Comparison of ENCODE assay signal across 34 cellular contexts in genomic region chr1:210565316-210565715, GRCh38.
"Had no signal": no experiment of that assay in that cellular context is flagged by ENCODE, and none has a peak within 500 bp of the region (broad histone marks: within the 10 kb centered on the region; RNA-seq: fewer than 3 reads in every experiment).

No MANE protein-coding gene starts in this region.

- H3K27ac ChIP-seq: adrenal gland, body of pancreas, breast epithelium, KMS-11, Peyer's patch, SJSA1 had no signal

- ATAC-seq: activated CD4-positive, alpha-beta T cell treated with anti-CD3 and anti-CD28 coated beads for 36 hours; activated CD4-positive, CD25-positive, alpha-beta regulatory T cell treated with anti-CD3 and anti-CD28 coated beads, Interleukin-2, amount 50 U/mL, for 24 hours; activated CD8-positive, alpha-beta T cell treated with anti-CD3 and anti-CD28 coated beads, Interleukin-2, amount 10 ng/mL, durations not matched to agents 7 days and 5 days; body of pancreas; PC-3 had no signal

- H3K4me1 Mint-ChIP-seq: activated naive CD4-positive, alpha-beta T cell treated with anti-CD3 and anti-CD28 coated beads, Interleukin-2, amount 50 U/mL, for 24 hours had no signal

- H3K4me3 ChIP-seq: adrenal gland, body of pancreas, breast epithelium, Peyer's patch, SJSA1 had no signal

- H3K4me3 Mint-ChIP-seq: activated CD4-positive, alpha-beta T cell treated with anti-CD3 and anti-CD28 coated beads for 36 hours; activated CD4-positive, alpha-beta T cell treated with anti-CD3 and anti-CD28 coated beads, Interleukin-2, amount 10 ng/mL, durations not matched to agents 7 days and 5 days; activated CD8-positive, alpha-beta T cell treated with anti-CD3 and anti-CD28 coated beads, Interleukin-2, amount 10 ng/mL, durations not matched to agents 7 days and 5 days; activated naive CD4-positive, alpha-beta T cell treated with anti-CD3 and anti-CD28 coated beads, Interleukin-2, amount 50 U/mL, for 24 hours; activated naive CD8-positive, alpha-beta T cell treated with anti-CD3 and anti-CD28 coated beads, Interleukin-2, amount 10 ng/mL, durations not matched to agents 7 days and 5 days; activated T-cell treated with anti-CD3 and anti-CD28 coated beads, Interleukin-2, amount 50 U/mL, for 24 hours; T-helper 1 cell treated with Interleukin-12 subunit alpha and Interleukin-12 subunit beta and Interleukin-4 antibody, amounts not matched to agents 30 μg/mL and 1 μg/mL, for 36 hours; T-helper 2 cell treated with Interferon-gamma antibody and Interleukin-4, amounts not matched to agents 5 μg/mL and 100 μg/mL, for 36 hours had no signal

- H3K4me2 ChIP-seq: KMS-11, SK-N-SH had no signal

- H3K9me3 ChIP-seq: adrenal gland, body of pancreas, breast epithelium, Peyer's patch, SJSA1, SK-N-SH had no signal

- H3K9ac ChIP-seq: KMS-11, SK-N-SH had no signal

- H3K36me3 ChIP-seq: adrenal gland, breast epithelium, Peyer's patch, SJSA1 had no signal

- H3K27ac Mint-ChIP-seq: activated CD4-positive, alpha-beta T cell treated with anti-CD3 and anti-CD28 coated beads for 36 hours; activated CD4-positive, alpha-beta T cell treated with anti-CD3 and anti-CD28 coated beads, Interleukin-2, amount 10 ng/mL, durations not matched to agents 7 days and 5 days; activated CD8-positive, alpha-beta T cell treated with anti-CD3 and anti-CD28 coated beads, Interleukin-2, amount 10 ng/mL, durations not matched to agents 7 days and 5 days; activated naive CD4-positive, alpha-beta T cell treated with anti-CD3 and anti-CD28 coated beads, Interleukin-2, amount 50 U/mL, for 24 hours; activated naive CD8-positive, alpha-beta T cell treated with anti-CD3 and anti-CD28 coated beads, Interleukin-2, amount 10 ng/mL, durations not matched to agents 7 days and 5 days; activated T-cell treated with anti-CD3 and anti-CD28 coated beads, Interleukin-2, amount 50 U/mL, for 24 hours; activated T-helper 2 cell treated with anti-CD3 and anti-CD28 coated beads, Interferon-gamma antibody, Interleukin-2, Interleukin-4, amounts not matched to agents 10 μg/mL and 5 μg/mL and 100 μg/mL, durations not matched to agents 14 hours and 24 hours and 36 hours; T-helper 1 cell treated with Interleukin-12 subunit alpha and Interleukin-12 subunit beta and Interleukin-4 antibody, amounts not matched to agents 30 μg/mL and 1 μg/mL, for 36 hours; T-helper 2 cell treated with Interferon-gamma antibody and Interleukin-4, amounts not matched to agents 5 μg/mL and 100 μg/mL, for 36 hours had no signal

- H3K4me1 ChIP-seq: adrenal gland, body of pancreas, breast epithelium, Peyer's patch, SJSA1 had no signal

- H3K27me3 Mint-ChIP-seq: activated CD4-positive, alpha-beta T cell treated with anti-CD3 and anti-CD28 coated beads for 36 hours; activated CD4-positive, alpha-beta T cell treated with anti-CD3 and anti-CD28 coated beads, Interleukin-2, amount 10 ng/mL, durations not matched to agents 7 days and 5 days; activated naive CD4-positive, alpha-beta T cell treated with anti-CD3 and anti-CD28 coated beads, Interleukin-2, amount 50 U/mL, for 24 hours; activated T-cell treated with anti-CD3 and anti-CD28 coated beads, Interleukin-2, amount 50 U/mL, for 24 hours had no signal

- FAIRE-seq: astrocyte, TTC549 had no signal

- DNase-seq: activated CD4-positive, alpha-beta T cell treated with anti-CD3 and anti-CD28 coated beads for 36 hours; activated CD4-positive, alpha-beta T cell treated with anti-CD3 and anti-CD28 coated beads, Interleukin-2, amount 10 ng/mL, durations not matched to agents 7 days and 5 days; activated CD4-positive, alpha-beta T cell treated with anti-CD3 and anti-CD28 coated beads, Interleukin-2, amount 50 U/mL, for 48 hours; activated CD8-positive, alpha-beta T cell treated with anti-CD3 and anti-CD28 coated beads, Interleukin-2, amount 10 ng/mL, durations not matched to agents 7 days and 5 days; activated gamma-delta T cell; activated naive CD4-positive, alpha-beta T cell treated with Interleukin-2 at 50 U/mL for 16 hours; activated naive CD8-positive, alpha-beta T cell treated with anti-CD3 and anti-CD28 coated beads, Interleukin-2, amount 10 ng/mL, durations not matched to agents 7 days and 5 days; activated T-cell treated with anti-CD3 and anti-CD28 coated beads, Interleukin-2, amount 50 U/mL, for 24 hours; adrenal gland; body of pancreas; caudate nucleus; cerebellar nuclear complex; NCI-H1105 treated with DMSO at 0.1 percent for 48 hours; NCI-H1436 treated with DMSO at 0.1 percent for 48 hours; NCI-H1694 treated with DMSO at 0.1 percent for 48 hours; NCI-H2029; NCI-H345; NCI-H524 treated with DMSO at 0.1 percent for 48 hours; NK-92 treated with Interleukin-12 subunit alpha and Interleukin-12 subunit beta, amount 100 ng/mL, for 24 hours; PC-3; Peyer's patch; RPMI8226; SHP77 treated with DMSO at 0.1 percent for 48 hours; SK-N-SH had no signal

- H3K27me3 ChIP-seq: adrenal gland, body of pancreas, breast epithelium, Peyer's patch, SJSA1 had no signal

- H3K9me3 Mint-ChIP-seq: activated CD4-positive, alpha-beta T cell treated with anti-CD3 and anti-CD28 coated beads, Interleukin-2, amount 10 ng/mL, durations not matched to agents 7 days and 5 days; activated naive CD4-positive, alpha-beta T cell treated with anti-CD3 and anti-CD28 coated beads, Interleukin-2, amount 50 U/mL, for 24 hours; activated naive CD8-positive, alpha-beta T cell treated with anti-CD3 and anti-CD28 coated beads, Interleukin-2, amount 10 ng/mL, durations not matched to agents 7 days and 5 days; activated T-cell treated with anti-CD3 and anti-CD28 coated beads, Interleukin-2, amount 50 U/mL, for 24 hours; activated T-helper 2 cell treated with anti-CD3 and anti-CD28 coated beads, Interferon-gamma antibody, Interleukin-2, Interleukin-4, amounts not matched to agents 10 μg/mL and 5 μg/mL and 100 μg/mL, durations not matched to agents 14 hours and 24 hours and 36 hours; T-helper 1 cell treated with Interleukin-12 subunit alpha and Interleukin-12 subunit beta and Interleukin-4 antibody, amounts not matched to agents 30 μg/mL and 1 μg/mL, for 36 hours; T-helper 2 cell treated with Interferon-gamma antibody and Interleukin-4, amounts not matched to agents 5 μg/mL and 100 μg/mL, for 36 hours had no signal

- H3K36me3 Mint-ChIP-seq: activated naive CD4-positive, alpha-beta T cell treated with anti-CD3 and anti-CD28 coated beads, Interleukin-2, amount 50 U/mL, for 24 hours; activated naive CD8-positive, alpha-beta T cell treated with anti-CD3 and anti-CD28 coated beads, Interleukin-2, amount 10 ng/mL, durations not matched to agents 7 days and 5 days had no signal
